Comparison of ENCODE assay signal across 10 cellular contexts in the genomic region with DNA sequence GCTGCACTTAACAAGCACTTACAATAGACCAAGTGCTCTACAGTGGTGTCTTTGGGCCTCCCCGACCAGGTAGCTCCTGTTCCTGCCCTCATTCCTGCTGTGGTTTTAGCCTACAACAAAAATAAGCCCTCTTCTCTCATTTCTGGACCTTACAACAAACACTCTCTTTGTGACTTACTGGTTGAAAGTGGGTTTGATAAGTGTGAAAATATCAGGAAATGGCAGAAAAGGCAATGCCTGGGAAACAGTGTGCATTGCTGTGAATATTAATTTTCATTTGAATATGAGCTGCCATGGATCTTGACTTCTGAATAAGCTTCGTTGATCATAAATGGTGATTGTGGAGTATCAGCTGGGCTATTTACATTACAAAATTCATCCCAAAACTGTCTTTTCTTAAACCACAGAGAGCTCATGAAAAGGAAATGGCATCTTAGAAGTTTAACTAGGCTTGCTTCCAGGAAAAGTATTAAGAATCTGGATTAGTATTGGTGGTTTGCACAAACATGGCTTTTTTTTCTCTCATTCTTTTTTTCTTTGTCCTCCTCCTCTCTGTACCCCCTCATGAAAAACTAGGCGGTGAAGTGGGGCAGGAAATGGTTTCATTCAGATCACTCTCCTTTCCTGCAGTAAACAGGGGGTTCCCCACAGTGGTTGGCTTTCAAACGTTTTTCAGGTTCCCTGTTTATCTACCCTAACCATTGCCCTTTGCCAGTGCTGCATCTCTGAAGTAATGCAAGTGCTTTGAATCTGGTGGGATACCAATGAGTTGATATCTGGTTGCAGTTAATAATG. TPM values are rescaled to one million over a fixed set of nuclear protein-coding genes. Genes with fewer than 3 reads are reported as not detected.
DNase-seq lines count a peak whose midpoint lies in the region; ATAC-seq and TF ChIP-seq lines count a peak whose summit lies in the region.
"Had no signal": no experiment of that assay in that cellular context is flagged by ENCODE, and none has a peak within 500 bp of the region (broad histone marks: within the 10 kb centered on the region; RNA-seq: fewer than 3 reads in every experiment).

No MANE protein-coding gene starts in this region.

- TF ChIP-seq CTCF in right atrium auricular region (IDR thresholded peaks at IDR 0.05) (no peak), testis (IDR thresholded peaks at IDR 0.05) (no peak)

- H3K36me3 Mint-ChIP-seq in effector memory CD8-positive, alpha-beta T cell (ENCODE audit: insufficient read depth), result peaks cover 26% of the 10 kb centered on the region

- H3K36me3 ChIP-seq in right atrium auricular region (peaks cover 44% of the 10 kb centered on the region), testis (ENCODE audit: low read depth, missing control alignments) (no peaks in the 10 kb centered on the region)

- H3K9me3 ChIP-seq in right atrium auricular region, result no peaks in the 10 kb centered on the region
- H3K9me3 ChIP-seq in testis, result no peaks in the 10 kb centered on the region

- peaks cover 31 to 42% of the 10 kb centered on the region in 2 donors for H3K4me1 Mint-ChIP-seq in effector memory CD8-positive, alpha-beta T cell (ENCODE audit: low read depth in 2 of 2)

- H3K27me3 Mint-ChIP-seq in effector memory CD8-positive, alpha-beta T cell, result no peaks in the 10 kb centered on the region
- H3K27me3 Mint-ChIP-seq: brain had no signal

- H3K27ac ChIP-seq in right atrium auricular region (no peak overlapping the region), testis (no peak overlapping the region)
- H3K27ac ChIP-seq: PC-9 had no signal

- H3K4me3 ChIP-seq in right atrium auricular region (no peak overlapping the region), testis (no peak overlapping the region)
- H3K4me3 ChIP-seq: PC-9 had no signal

- H3K4me3 Mint-ChIP-seq in effector memory CD8-positive, alpha-beta T cell, result peak overlapping the region; percentile 45 to 57
- H3K4me3 Mint-ChIP-seq: brain had no signal

- peak; percentile 85 for ATAC-seq in GM18519 (IDR thresholded peaks at IDR 0.05; ENCODE audit: low FRiP score, unreplicated experiment)
- ATAC-seq in GM21528 (IDR thresholded peaks at IDR 0.05; ENCODE audit: low FRiP score, unreplicated experiment), result peak; percentile 92
- peak; percentile 81 for ATAC-seq in HG03521 (IDR thresholded peaks at IDR 0.05; ENCODE audit: unreplicated experiment)
- ATAC-seq in effector memory CD8-positive, alpha-beta T cell (replicated peaks), result peak; percentile 99

- peak; percentile 54 to 57 (median 57) for DNase-seq in effector memory CD8-positive, alpha-beta T cell
- DNase-seq in right atrium auricular region (ENCODE audit: low spot score), result no peak
- DNase-seq in testis, result no peak
- DNase-seq in NCI-H2196 (lab: John Stamatoyannopoulos, UW; ENCODE audit: unreplicated experiment), result no peak
- no peak for DNase-seq in NCI-H526 (lab: John Stamatoyannopoulos, UW)
- DNase-seq: PC-9 had no signal

- H3K4me1 ChIP-seq in right atrium auricular region (no peaks in the 10 kb centered on the region), testis (no peaks in the 10 kb centered on the region)

- no peak for TF ChIP-seq POLR2A in testis (IDR thresholded peaks at IDR 0.05)

- WGBS in testis, 2 donors, result 62 to 73% methylated on average over 4 of the region's 4 CpGs

- H3K9me3 Mint-ChIP-seq in effector memory CD8-positive, alpha-beta T cell, result no peaks in the 10 kb centered on the region

- intact Hi-C loops in testis (cut with DNase I; ENCODE audit: low total_unique reads), result no loop called here

- H3K27me3 ChIP-seq in right atrium auricular region (no peaks in the 10 kb centered on the region), testis (no peaks in the 10 kb centered on the region)

- peak overlapping the region; percentile 57 to 84 for H3K27ac Mint-ChIP-seq in effector memory CD8-positive, alpha-beta T cell

RNA-seq across cellular contexts. Expression of a gene that starts 29.5 kb away (rescaled TPM):
- total RNA-seq in right atrium auricular region, result 10 to 100 TPM; 15.8 to 19.9 TPM
- total RNA-seq in testis, result 1 to 10 TPM; 2.5 to 3.0 TPM
- 1.7 TPM for polyA plus RNA-seq in testis (ENCODE audit: insufficient read depth, low read depth, low replicate concordance)
- total RNA-seq: PC-9 had no signal

RNA-seq across cellular contexts. Expression of a gene that starts 55.2 kb away (rescaled TPM):
- total RNA-seq in right atrium auricular region (10 to 100 TPM; 16.1 to 18.8 TPM), testis (10 to 100 TPM; 38.8 to 60.6 TPM)
- 24.2 TPM for polyA plus RNA-seq in testis (ENCODE audit: insufficient read depth, low read depth, low replicate concordance)

Comparison
In these comparisons a context has a peak if more than half of its experiments do, and no peak if none do; other contexts are left out.
1. DNase-seq: peak in effector memory CD8-positive, alpha-beta T cell (3 of 3); none in right atrium auricular region (single experiment), testis (single experiment), NCI-H2196 (single experiment) and NCI-H526 (0 of 2).
2. RNA of a gene that starts 29.5 kb away (total RNA-seq): 15.8 to 19.9 TPM in right atrium auricular region; 2.5 to 3.0 TPM in testis; every median in the first group is over 4 times any median in the second.
3. Peak in every context shown above with its lines, with median percentiles within 50 percentile points of each other: ATAC-seq.